Comparison of ENCODE assay signal across 8 cellular contexts in genomic region chr19:6935069-6935468, GRCh38. TPM values are rescaled to one million over a fixed set of nuclear protein-coding genes. Genes with fewer than 3 reads are reported as not detected.
"Had no signal": no experiment of that assay in that cellular context is flagged by ENCODE, and none has a peak within 500 bp of the region (broad histone marks: within the 10 kb centered on the region; RNA-seq: fewer than 3 reads in every experiment).

No MANE protein-coding gene starts in this region.

- ATAC-seq: K562 had no signal

- H3K4me2 ChIP-seq: KMS-11 had no signal

- FAIRE-seq: HTR-8/SVneo, K562 had no signal

- H3K4me3 ChIP-seq: K562 had no signal

- DNase-seq: IMR-90, KBM-7, KG1 had no signal

- H3K27ac ChIP-seq: HL-60, KMS-11 had no signal

- H3K9ac ChIP-seq: KMS-11 had no signal

RNA-seq across cellular contexts. Expression of gene ADGRE1, which starts 47.7 kb away (rescaled TPM):
- total RNA-seq: HT-29, IMR-90 had no signal
- polyA plus RNA-seq: IMR-90 had no signal
